Comparison of ENCODE assay signal across 14 cellular contexts in the genomic region with DNA sequence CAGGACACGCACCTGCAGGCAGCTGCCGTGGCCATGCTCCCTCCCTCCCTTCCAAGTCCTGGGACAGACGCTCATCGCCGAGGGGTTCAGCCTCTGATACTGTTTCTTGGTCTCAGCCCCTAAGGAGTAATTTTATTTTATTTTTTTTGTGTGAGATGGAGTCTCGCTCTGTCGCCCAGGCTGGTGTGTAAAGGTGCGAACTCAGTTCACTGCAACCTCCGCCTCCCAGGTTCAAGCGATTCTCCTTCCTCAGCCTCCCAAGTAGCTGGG. TPM values are rescaled to one million over a fixed set of nuclear protein-coding genes. Genes with fewer than 3 reads are reported as not detected.
DNase-seq lines count a peak whose midpoint lies in the region; ATAC-seq and TF ChIP-seq lines count a peak whose summit lies in the region.
"Had no signal": no experiment of that assay in that cellular context is flagged by ENCODE, and none has a peak within 500 bp of the region (broad histone marks: within the 10 kb centered on the region; RNA-seq: fewer than 3 reads in every experiment).

No MANE protein-coding gene starts in this region.

- CTCF ChIA-PET in WTC11 (lab: Charles Lee) = interaction anchor here (1.0 to 1.2 kb wide), 2 partner anchors 10 to 51 kb away, joined by 3 read pairs; no protein-coding TSS in a partner anchor

- H3K27ac ChIP-seq in RWPE2 (ENCODE audit: poor library complexity, severe bottlenecking) = peak overlapping the region; percentile 84
- peak overlapping the region; percentile 41 for H3K27ac ChIP-seq in epithelial cell of prostate
- peak overlapping the region in 7 of 8 donors; percentile 51 to 84 (median 73) for H3K27ac ChIP-seq in spleen
- H3K27ac ChIP-seq: 22Rv1 had no signal

- no peaks in the 10 kb centered on the region for H3K27me3 Mint-ChIP-seq in T-helper 2 cell treated with Interferon-gamma antibody and Interleukin-4, amounts not matched to agents 5 μg/mL and 100 μg/mL, for 36 hours (ENCODE audit: low read depth)
- no peaks in the 10 kb centered on the region for H3K27me3 Mint-ChIP-seq in WTC11 (ENCODE audit: low read depth)

- no peak for DNase-seq in T-helper 2 cell treated with Interferon-gamma antibody and Interleukin-4, amounts not matched to agents 5 μg/mL and 100 μg/mL, for 36 hours (ENCODE audit: low spot score)
- DNase-seq in T-helper 2 cell (no peak), RWPE2 (ENCODE audit: low spot score) (peak; percentile 54), epithelial cell of prostate (ENCODE audit: low read depth, low spot score) (no peak), spleen (no peak), NCI-H524 (lab: John Stamatoyannopoulos, UW) (no peak), WTC11 (ENCODE audit: low spot score) (no peak)
- DNase-seq: midbrain, NCI-H1436, NCI-H510A treated with DMSO at 0.1 percent for 48 hours, RPMI8226 had no signal

- H3K4me3 ChIP-seq in RWPE2 (ENCODE audit: severe bottlenecking) (no peak overlapping the region), spleen (peak overlapping the region in 1 of 8 donors; percentile 34)

- no peak overlapping the region for H3K4me3 Mint-ChIP-seq in T-helper 2 cell treated with Interferon-gamma antibody and Interleukin-4, amounts not matched to agents 5 μg/mL and 100 μg/mL, for 36 hours
- no peak overlapping the region for H3K4me3 Mint-ChIP-seq in WTC11

- POLR2A ChIA-PET in WTC11 (lab: Charles Lee) = no interaction called here

- H3K27me3 ChIP-seq in RWPE2 (ENCODE audit: insufficient read depth, poor library complexity, severe bottlenecking) (no peaks in the 10 kb centered on the region), spleen (replicated peaks in 1 of 7) (no peaks in the 10 kb centered on the region)
- H3K27me3 ChIP-seq: foreskin keratinocyte had no signal

- ATAC-seq in RWPE2 (ENCODE audit: low read depth) (no peak), GM19328 (IDR thresholded peaks at IDR 0.05; ENCODE audit: unreplicated experiment) (no peak), WTC11 (no peak)

- no peaks in the 10 kb centered on the region for H3K36me3 ChIP-seq in RWPE2 (ENCODE audit: low read depth)
- no peaks in the 10 kb centered on the region for H3K36me3 ChIP-seq in spleen

- intact Hi-C loops in spleen (cut with DNase I; ENCODE audit: low total_unique reads) = no loop called here

- no peaks in the 10 kb centered on the region for H3K36me3 Mint-ChIP-seq in T-helper 2 cell treated with Interferon-gamma antibody and Interleukin-4, amounts not matched to agents 5 μg/mL and 100 μg/mL, for 36 hours (ENCODE audit: low read depth)
- H3K36me3 Mint-ChIP-seq in WTC11 = no peaks in the 10 kb centered on the region

- 76 to 81% (median 76%) methylated on average over 10 of the region's 10 CpGs for WGBS in spleen, 5 donors

- peaks cover 15% of the 10 kb centered on the region for H3K4me1 ChIP-seq in RWPE2 (ENCODE audit: insufficient read depth, poor library complexity, severe bottlenecking)
- peaks cover 38 to 72% (median 57%) of the 10 kb centered on the region in 6 donors for H3K4me1 ChIP-seq in spleen

- H3K27ac Mint-ChIP-seq in T-helper 2 cell treated with Interferon-gamma antibody and Interleukin-4, amounts not matched to agents 5 μg/mL and 100 μg/mL, for 36 hours = peak overlapping the region; percentile 76
- H3K27ac Mint-ChIP-seq in WTC11 = no peak overlapping the region

- no peak for TF ChIP-seq POLR2A in spleen (IDR thresholded peaks at IDR 0.05)

- H3K9me3 Mint-ChIP-seq in T-helper 2 cell treated with Interferon-gamma antibody and Interleukin-4, amounts not matched to agents 5 μg/mL and 100 μg/mL, for 36 hours = no peaks in the 10 kb centered on the region
- H3K9me3 Mint-ChIP-seq in WTC11 = no peaks in the 10 kb centered on the region

- H3K9me3 ChIP-seq in RWPE2 (ENCODE audit: severe bottlenecking) (no peaks in the 10 kb centered on the region), spleen (no peaks in the 10 kb centered on the region)

- H3K4me1 Mint-ChIP-seq in T-helper 2 cell treated with Interferon-gamma antibody and Interleukin-4, amounts not matched to agents 5 μg/mL and 100 μg/mL, for 36 hours (ENCODE audit: low read depth) = peaks cover 24% of the 10 kb centered on the region
- peaks cover 2% of the 10 kb centered on the region; the same call in 1 of the 2 replicates for H3K4me1 Mint-ChIP-seq in WTC11

- no peak for TF ChIP-seq CTCF in RWPE2 (IDR thresholded peaks at IDR 0.05; ENCODE audit: poor library complexity, severe bottlenecking)
- no peak for TF ChIP-seq CTCF in spleen (IDR thresholded peaks at IDR 0.05 in 8 of 11, conservative IDR thresholded peaks at IDR 0.05 in 3 of 11)
- TF ChIP-seq CTCF in WTC11 (IDR thresholded peaks at IDR 0.05) = no peak

TF ChIP-seq in WTC11, 78 proteins besides CTCF, POLR2A, EP300 and RAD21:
- TF ChIP-seq EMX1 (CRISPR knock-in tag; IDR thresholded peaks at IDR 0.05) (no peak), NFE2L1 (CRISPR knock-in tag; IDR thresholded peaks at IDR 0.05) (no peak), RORB (CRISPR knock-in tag; IDR thresholded peaks at IDR 0.05) (no peak), GTF2I (CRISPR knock-in tag; conservative IDR thresholded peaks at IDR 0.05) (no peak), ELF4 (CRISPR knock-in tag; IDR thresholded peaks at IDR 0.05; ENCODE audit: low read depth) (no peak), NR1H2 (CRISPR knock-in tag; IDR thresholded peaks at IDR 0.05) (no peak)
- TF ChIP-seq, protein P1, sequence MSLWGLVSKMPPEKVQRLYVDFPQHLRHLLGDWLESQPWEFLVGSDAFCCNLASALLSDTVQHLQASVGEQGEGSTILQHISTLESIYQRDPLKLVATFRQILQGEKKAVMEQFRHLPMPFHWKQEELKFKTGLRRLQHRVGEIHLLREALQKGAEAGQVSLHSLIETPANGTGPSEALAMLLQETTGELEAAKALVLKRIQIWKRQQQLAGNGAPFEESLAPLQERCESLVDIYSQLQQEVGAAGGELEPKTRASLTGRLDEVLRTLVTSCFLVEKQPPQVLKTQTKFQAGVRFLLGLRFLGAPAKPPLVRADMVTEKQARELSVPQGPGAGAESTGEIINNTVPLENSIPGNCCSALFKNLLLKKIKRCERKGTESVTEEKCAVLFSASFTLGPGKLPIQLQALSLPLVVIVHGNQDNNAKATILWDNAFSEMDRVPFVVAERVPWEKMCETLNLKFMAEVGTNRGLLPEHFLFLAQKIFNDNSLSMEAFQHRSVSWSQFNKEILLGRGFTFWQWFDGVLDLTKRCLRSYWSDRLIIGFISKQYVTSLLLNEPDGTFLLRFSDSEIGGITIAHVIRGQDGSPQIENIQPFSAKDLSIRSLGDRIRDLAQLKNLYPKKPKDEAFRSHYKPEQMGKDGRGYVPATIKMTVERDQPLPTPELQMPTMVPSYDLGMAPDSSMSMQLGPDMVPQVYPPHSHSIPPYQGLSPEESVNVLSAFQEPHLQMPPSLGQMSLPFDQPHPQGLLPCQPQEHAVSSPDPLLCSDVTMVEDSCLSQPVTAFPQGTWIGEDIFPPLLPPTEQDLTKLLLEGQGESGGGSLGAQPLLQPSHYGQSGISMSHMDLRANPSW (CRISPR knock-in tag; conservative IDR thresholded peaks at IDR 0.05; ENCODE audit: low read depth) = no peak
- TF ChIP-seq, protein P2, sequence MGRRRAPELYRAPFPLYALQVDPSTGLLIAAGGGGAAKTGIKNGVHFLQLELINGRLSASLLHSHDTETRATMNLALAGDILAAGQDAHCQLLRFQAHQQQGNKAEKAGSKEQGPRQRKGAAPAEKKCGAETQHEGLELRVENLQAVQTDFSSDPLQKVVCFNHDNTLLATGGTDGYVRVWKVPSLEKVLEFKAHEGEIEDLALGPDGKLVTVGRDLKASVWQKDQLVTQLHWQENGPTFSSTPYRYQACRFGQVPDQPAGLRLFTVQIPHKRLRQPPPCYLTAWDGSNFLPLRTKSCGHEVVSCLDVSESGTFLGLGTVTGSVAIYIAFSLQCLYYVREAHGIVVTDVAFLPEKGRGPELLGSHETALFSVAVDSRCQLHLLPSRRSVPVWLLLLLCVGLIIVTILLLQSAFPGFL (CRISPR knock-in tag; IDR thresholded peaks at IDR 0.05; ENCODE audit: borderline replicate concordance) = no peak
- TF ChIP-seq, protein P3, sequence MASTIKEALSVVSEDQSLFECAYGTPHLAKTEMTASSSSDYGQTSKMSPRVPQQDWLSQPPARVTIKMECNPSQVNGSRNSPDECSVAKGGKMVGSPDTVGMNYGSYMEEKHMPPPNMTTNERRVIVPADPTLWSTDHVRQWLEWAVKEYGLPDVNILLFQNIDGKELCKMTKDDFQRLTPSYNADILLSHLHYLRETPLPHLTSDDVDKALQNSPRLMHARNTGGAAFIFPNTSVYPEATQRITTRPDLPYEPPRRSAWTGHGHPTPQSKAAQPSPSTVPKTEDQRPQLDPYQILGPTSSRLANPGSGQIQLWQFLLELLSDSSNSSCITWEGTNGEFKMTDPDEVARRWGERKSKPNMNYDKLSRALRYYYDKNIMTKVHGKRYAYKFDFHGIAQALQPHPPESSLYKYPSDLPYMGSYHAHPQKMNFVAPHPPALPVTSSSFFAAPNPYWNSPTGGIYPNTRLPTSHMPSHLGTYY (CRISPR knock-in tag; IDR thresholded peaks at IDR 0.05) = no peak

RNA-seq across cellular contexts. Expression of gene ADAMTS7, which starts 53.7 kb away (rescaled TPM):
- total RNA-seq in spleen = 10 to 100 TPM in 1 of 7 donors, 1 to 10 TPM in 6; 3.4 to 15.0 (median 8.3) TPM
- polyA plus RNA-seq in spleen = 1 to 10 TPM in 2 of 3 donors, under 1 TPM in 1; 0.47 to 8.4 (median 2.2) TPM
- 66.5 to 70.3 TPM (median 67.1 TPM) in 3 replicates for total RNA-seq in WTC11 (2021)
